In genomic region chr20:33992923-33993799, GRCh38 we compare ENCODE assay signal across 8 cellular contexts.
DNase-seq lines count a peak whose midpoint lies in the region; ATAC-seq lines count a peak whose summit lies in the region.

No MANE protein-coding gene starts in this region.

- ATAC-seq in GM19043 (IDR thresholded peaks at IDR 0.05; ENCODE audit: low read depth, unreplicated experiment) = peak; percentile 67
- ATAC-seq in HG03354 (IDR thresholded peaks at IDR 0.05; ENCODE audit: poor library complexity, severe bottlenecking, unreplicated experiment) = peak; percentile 81
- peak; percentile 78 to 81 for ATAC-seq in activated CD4-positive, CD25-positive, alpha-beta regulatory T cell treated with anti-CD3 and anti-CD28 coated beads, Interleukin-2, amount 50 U/mL, for 24 hours

- DNase-seq in AG20443 (ENCODE audit: low spot score) (peak; percentile 99), NCI-H446 (lab: John Stamatoyannopoulos, UW) (peak; percentile 99 to 100), cerebellar cortex (ENCODE audit: low spot score) (peak; percentile 99), iris pigment epithelial cell (ENCODE audit: low read depth) (peak; percentile 99)
- peak; percentile 99 for DNase-seq in stimulated activated CD4-positive, alpha-beta T cell treated with anti-CD3 and anti-CD28 coated beads, Interleukin-12 subunit alpha, Interleukin-12 subunit beta, amount 100 ng/mL, for 24 hours (ENCODE audit: low read depth in 2 of 2)

Comparison
In these comparisons a context has a peak if more than half of its experiments do, and no peak if none do; other contexts are left out.
1. Peak in every context shown above with its lines: DNase-seq and ATAC-seq.